In genomic region chr3:129383292-129383860, GRCh38 we compare ENCODE assay signal across 7 cellular contexts. TPM values are rescaled to one million over a fixed set of nuclear protein-coding genes. Genes with fewer than 3 reads are reported as not detected.
DNase-seq lines count a peak whose midpoint lies in the region; ATAC-seq, FAIRE-seq and TF ChIP-seq lines count a peak whose summit lies in the region.

No MANE protein-coding gene starts in this region.

- peaks cover 16% of the 10 kb centered on the region; the same call in 1 of the 3 replicates for H3K36me3 ChIP-seq in K562 (ENCODE audit: control insufficient read depth, insufficient read depth, low read length)

- no peak overlapping the region for H3K9ac ChIP-seq in K562 (ENCODE audit: insufficient read depth in 1 of 2, low read depth in 2 of 2, low read length in 2 of 2)

- no peaks in the 10 kb centered on the region for H4K20me1 ChIP-seq in K562 (replicated peaks; ENCODE audit: control insufficient read depth, insufficient read depth, low read length)

- no peaks in the 10 kb centered on the region for H3K9me3 ChIP-seq in K562 (replicated peaks; ENCODE audit: control insufficient read depth, insufficient read depth, low read depth, low read length)

- peak; percentile 64 to 80; a peak in 3 of 4 replicates for TF ChIP-seq RAD21 in K562 (CRISPR knock-in tag; conservative IDR thresholded peaks at IDR 0.05 in 1 of 2, IDR thresholded peaks at IDR 0.05 in 1 of 2)

- peak; percentile 87 for FAIRE-seq in K562 (lab: Jason Lieb, UNC)

- WGBS in K562 (ENCODE audit: insufficient coverage, low coverage, missing lambda C conversion rate): 24% methylated on average over 4 of the region's 6 CpGs

- H3K27me3 ChIP-seq in K562 (ENCODE audit: control insufficient read depth in 2 of 2, insufficient read depth in 2 of 2, low read length in 2 of 2): no peaks in the 10 kb centered on the region

- POLR2A ChIA-PET in K562 (lab: Yijun Ruan, JAX): interaction anchor here (0.6 to 1.2 kb wide), 4 partner anchors 31 to 571 kb away, joined by 3 to 6 read pairs (median 3); no protein-coding TSS in a partner anchor

- peak; percentile 55 for DNase-seq in HFFc6
- DNase-seq in NCI-H128 (lab: John Stamatoyannopoulos, UW; ENCODE audit: unreplicated experiment): peak; percentile 48
- peak; percentile 12 for DNase-seq in T follicular helper cell (ENCODE audit: low read depth)
- peak; percentile 66 to 76 (median 70) for DNase-seq in K562 (ENCODE audit: extremely low read depth in 1 of 4, low spot score in 3 of 4)
- peak; percentile 88 for DNase-seq in iPS-NIHi11 (ENCODE audit: low spot score)
- DNase-seq in stimulated activated CD4-positive, alpha-beta T cell treated with anti-CD3 and anti-CD28 coated beads, Interleukin-12 subunit alpha, Interleukin-12 subunit beta, amount 100 ng/mL, for 48 hours (ENCODE audit: low read depth in 2 of 3, low spot score in 1 of 3): peak; percentile 14 to 33 (median 18)

- peaks cover 6% of the 10 kb centered on the region; the same call in 1 of the 2 replicates for H3K9me3 Mint-ChIP-seq in HFFc6

- H3K27ac ChIP-seq in K562 (ENCODE audit: extremely low read depth, low read depth, low read length): no peak overlapping the region

- peak; percentile 96 for ATAC-seq in K562

- no peaks in the 10 kb centered on the region for H3K79me2 ChIP-seq in K562 (ENCODE audit: control insufficient read depth, insufficient read depth, low read length)

- in situ Hi-C loops in K562 (cut with MboI): loop anchor here (25.0 kb wide), 1 partner anchor 429 kb away; no protein-coding TSS in a partner anchor

- TF ChIP-seq CTCF in GM12873 (IDR thresholded peaks at IDR 0.05; ENCODE audit: insufficient read depth, low read depth, low read length, missing control alignments) (peak; percentile 95), HFFc6 (IDR thresholded peaks at IDR 0.05) (peak; percentile 86), K562 (IDR thresholded peaks at IDR 0.05 in 2 of 3, conservative IDR thresholded peaks at IDR 0.05 in 1 of 3; ENCODE audit: insufficient read depth in 2 of 3, low read depth in 1 of 3, low read length in 3 of 3) (peak; percentile 75 to 80 (median 79))

- CTCF ChIA-PET in K562 (lab: Yijun Ruan, JAX; ENCODE audit: low intra/inter-chr PET ratio): interaction anchor here (0.5 to 0.6 kb wide), 3 partner anchors 108 to 442 kb away, joined by 3 read pairs; no protein-coding TSS in a partner anchor

- no TSS peak for BruUV-seq in K562 (replicated peaks; lab: Mats Ljungman, UMichigan)

- peaks cover 2% of the 10 kb centered on the region; the same call in 1 of the 2 replicates for H3K27me3 Mint-ChIP-seq in HFFc6 (ENCODE audit: insufficient read depth)

- no peak overlapping the region for H2AFZ ChIP-seq in K562 (ENCODE audit: low read depth, low read length)

- peaks cover 0 to 2% of the 10 kb centered on the region in 2 experiments; a peak in 3 of 5 replicates for H3K4me1 ChIP-seq in K562 (replicated peaks in 1 of 2; ENCODE audit: control insufficient read depth in 2 of 2, insufficient read depth in 2 of 2, low read length in 2 of 2)

- H3K4me1 Mint-ChIP-seq in HFFc6 (ENCODE audit: low read depth): peaks cover 24% of the 10 kb centered on the region

- no peak overlapping the region for H3K4me2 ChIP-seq in K562 (ENCODE audit: insufficient read depth, low read length)

- H3K36me3 Mint-ChIP-seq in HFFc6 (ENCODE audit: low read depth): peaks cover 22% of the 10 kb centered on the region

- no peak overlapping the region for H3K4me3 ChIP-seq in K562

- no peak overlapping the region for H3K27ac Mint-ChIP-seq in HFFc6

- no peaks in the 10 kb centered on the region for H3K9me1 ChIP-seq in K562 (ENCODE audit: control insufficient read depth, insufficient read depth, low read length)

- intact Hi-C loops in K562 (cut with micrococcal nuclease): loop anchor here (2.0 to 10.0 kb wide), 5 partner anchors 54 to 551 kb away; partner anchors contain the start of genes MBD4 and PLXND1

- TF ChIP-seq POLR2A in K562 (conservative IDR thresholded peaks at IDR 0.05): no peak

- no peak for TF ChIP-seq EP300 in K562 (IDR thresholded peaks at IDR 0.05; ENCODE audit: low read length)

- H3K4me3 Mint-ChIP-seq in HFFc6: no peak overlapping the region

TF ChIP-seq in K562, 482 proteins besides CTCF, POLR2A, EP300 and RAD21 (continues in another document):
- TF ChIP-seq RCOR1 (IDR thresholded peaks at IDR 0.05; ENCODE audit: borderline replicate concordance in 1 of 2, low read depth in 2 of 2, low read length in 2 of 2): peak in 1 of 2 experiments; percentile 40; a peak in 1 of 4 replicates

RNA-seq across cellular contexts. Expression of gene EFCAB12, which starts 45.1 kb away (rescaled TPM):
- under 1 TPM in 5 of 6 experiments, not detected in 1; 0.09 to 0.14 (median 0.12) TPM for total RNA-seq in HFFc6 (2021; fragmentation: NEBNext Ultra II Directional; extraction: Animal tissue kit (Norgen Biotek cat#: 25700))
- total RNA-seq in K562 (2011; cell fraction: chromatin; rRNA removed; ENCODE audit: low replicate concordance): 2.6 and 4.9 TPM in 2 replicates
- 1.3 and 1.5 TPM in 2 replicates for total RNA-seq in K562 (2011; cell fraction: nucleolus; rRNA removed)
- 2.2 and 4.1 TPM in 2 replicates for total RNA-seq in K562 (2011; cell fraction: nucleoplasm; rRNA removed)
- total RNA-seq in K562 (2014; rRNA removed) (0.45 and 0.54 TPM in 2 replicates), K562 (2014; rRNA removed; fragmentation: Illumina TruSeq; extraction: Trizol) (0.29 and 0.44 TPM in 2 replicates), K562 (2015; rRNA removed; fragmentation: Illumina TruSeq; extraction: Trizol) (0.72 and 0.76 TPM in 2 replicates), K562 (2021) (0.95 and 1.1 TPM in 2 replicates)
- polyA plus RNA-seq in K562 (2011; rRNA removed) (0.56 and 0.57 TPM in 2 replicates), K562 (2014; fragmentation: Illumina TruSeq; extraction: Trizol) (0.76 and 0.95 TPM in 2 replicates), K562 (2014; fragmentation: Nextera tagmentation; extraction: Ambion mirVana) (under 1 TPM in 1 of 2 experiments, not detected in 1; 0.08 TPM), K562 (2014; rRNA removed) (0.56 and 0.69 TPM in 2 replicates)
- polyA plus RNA-seq in K562 (2011; cell fraction: cytosol; rRNA removed): 0.31 and 0.46 TPM in 2 replicates
- 2.7 and 8.5 TPM in 2 replicates for polyA plus RNA-seq in K562 (2011; cell fraction: nucleus; rRNA removed)
- polyA plus RNA-seq in K562 (2012): 1.3 and 1.5 TPM in 2 replicates
- 0.46 and 0.93 TPM in 2 replicates for polyA minus RNA-seq in K562 (2011; rRNA and poly(A)+ RNA removed)
- not detected in 2 replicates for polyA minus RNA-seq in K562 (2011; cell fraction: cytosol; rRNA and poly(A)+ RNA removed)
- 1.4 and 1.5 TPM in 2 replicates for polyA minus RNA-seq in K562 (2011; cell fraction: nucleus; rRNA and poly(A)+ RNA removed)

RNA-seq across cellular contexts. Expression of gene MBD4, which starts 56.4 kb away (rescaled TPM):
- total RNA-seq in HFFc6 (2021; fragmentation: NEBNext Ultra II Directional; extraction: Animal tissue kit (Norgen Biotek cat#: 25700)): 10 to 100 TPM; 18.7 to 25.7 (median 21.8) TPM
- 34.9 and 102 TPM in 2 replicates for total RNA-seq in K562 (2011; cell fraction: chromatin; rRNA removed; ENCODE audit: low replicate concordance)
- total RNA-seq in K562 (2011; cell fraction: nucleolus; rRNA removed): 20.8 and 23.4 TPM in 2 replicates
- 40.0 and 49.9 TPM in 2 replicates for total RNA-seq in K562 (2011; cell fraction: nucleoplasm; rRNA removed)
- total RNA-seq in K562 (2014; rRNA removed): 28.4 and 32.8 TPM in 2 replicates
- 41.7 and 49.6 TPM in 2 replicates for total RNA-seq in K562 (2014; rRNA removed; fragmentation: Illumina TruSeq; extraction: Trizol)
- 47.4 and 55.1 TPM in 2 replicates for total RNA-seq in K562 (2015; rRNA removed; fragmentation: Illumina TruSeq; extraction: Trizol)
- 36.3 and 37.9 TPM in 2 replicates for total RNA-seq in K562 (2021)
- polyA plus RNA-seq in K562 (2011; rRNA removed): 60.2 and 63.9 TPM in 2 replicates
- 13.2 and 24.9 TPM in 2 replicates for polyA plus RNA-seq in K562 (2011; cell fraction: cytosol; rRNA removed)
- 94.0 and 147 TPM in 2 replicates for polyA plus RNA-seq in K562 (2011; cell fraction: nucleus; rRNA removed)
- 27.5 and 38.7 TPM in 2 replicates for polyA plus RNA-seq in K562 (2012)
- 43.5 and 49.1 TPM in 2 replicates for polyA plus RNA-seq in K562 (2014; fragmentation: Illumina TruSeq; extraction: Trizol)
- polyA plus RNA-seq in K562 (2014; fragmentation: Nextera tagmentation; extraction: Ambion mirVana): 10 to 100 TPM; 13.3 to 16.6 TPM
- 39.0 and 48.0 TPM in 2 replicates for polyA plus RNA-seq in K562 (2014; rRNA removed)
- polyA minus RNA-seq in K562 (2011; rRNA and poly(A)+ RNA removed): 46.8 and 52.4 TPM in 2 replicates
- 12.2 and 21.6 TPM in 2 replicates for polyA minus RNA-seq in K562 (2011; cell fraction: cytosol; rRNA and poly(A)+ RNA removed)
- polyA minus RNA-seq in K562 (2011; cell fraction: nucleus; rRNA and poly(A)+ RNA removed): 42.0 and 96.6 TPM in 2 replicates

RNA-seq across cellular contexts. Expression of gene IFT122, which starts 56.6 kb away (rescaled TPM):
- 10 to 100 TPM; 12.2 to 18.8 (median 18.2) TPM for total RNA-seq in HFFc6 (2021; fragmentation: NEBNext Ultra II Directional; extraction: Animal tissue kit (Norgen Biotek cat#: 25700))
- total RNA-seq in K562 (2011; cell fraction: chromatin; rRNA removed; ENCODE audit: low replicate concordance): 118 and 123 TPM in 2 replicates
- 58.6 and 64.5 TPM in 2 replicates for total RNA-seq in K562 (2011; cell fraction: nucleolus; rRNA removed)
- 64.7 and 77.3 TPM in 2 replicates for total RNA-seq in K562 (2011; cell fraction: nucleoplasm; rRNA removed)
- total RNA-seq in K562 (2014; rRNA removed) (7.0 and 8.8 TPM in 2 replicates), K562 (2014; rRNA removed; fragmentation: Illumina TruSeq; extraction: Trizol) (7.1 and 8.4 TPM in 2 replicates), K562 (2015; rRNA removed; fragmentation: Illumina TruSeq; extraction: Trizol) (7.7 and 8.2 TPM in 2 replicates), K562 (2021) (11.1 and 12.9 TPM in 2 replicates)
- polyA plus RNA-seq in K562 (2011; rRNA removed) (11.5 and 15.5 TPM in 2 replicates), K562 (2014; fragmentation: Illumina TruSeq; extraction: Trizol) (8.4 and 9.0 TPM in 2 replicates), K562 (2014; fragmentation: Nextera tagmentation; extraction: Ambion mirVana) (1 to 10 TPM; 2.4 to 7.0 TPM), K562 (2014; rRNA removed) (9.6 and 11.1 TPM in 2 replicates)
- 11.0 and 12.7 TPM in 2 replicates for polyA plus RNA-seq in K562 (2011; cell fraction: cytosol; rRNA removed)
- polyA plus RNA-seq in K562 (2011; cell fraction: nucleus; rRNA removed): 45.8 and 67.6 TPM in 2 replicates
- polyA plus RNA-seq in K562 (2012): 12.8 and 21.8 TPM in 2 replicates
- polyA minus RNA-seq in K562 (2011; rRNA and poly(A)+ RNA removed): 26.7 and 28.2 TPM in 2 replicates
- 7.8 and 15.9 TPM in 2 replicates for polyA minus RNA-seq in K562 (2011; cell fraction: cytosol; rRNA and poly(A)+ RNA removed)
- polyA minus RNA-seq in K562 (2011; cell fraction: nucleus; rRNA and poly(A)+ RNA removed): 24.5 and 32.7 TPM in 2 replicates

Comparison
In these comparisons a context has a peak if more than half of its experiments do, and no peak if none do; other contexts are left out.
1. DNase-seq: peak in every context shown above with its lines; median percentile 88 in iPS-NIHi11; 70 in K562; 55 in HFFc6; 48 in NCI-H128; 18 in stimulated activated CD4-positive, alpha-beta T cell treated with anti-CD3 and anti-CD28 coated beads, Interleukin-12 subunit alpha, Interleukin-12 subunit beta, amount 100 ng/mL, for 48 hours; 12 in T follicular helper cell.